Comparison of ENCODE assay signal across 13 cellular contexts in the genomic region with DNA sequence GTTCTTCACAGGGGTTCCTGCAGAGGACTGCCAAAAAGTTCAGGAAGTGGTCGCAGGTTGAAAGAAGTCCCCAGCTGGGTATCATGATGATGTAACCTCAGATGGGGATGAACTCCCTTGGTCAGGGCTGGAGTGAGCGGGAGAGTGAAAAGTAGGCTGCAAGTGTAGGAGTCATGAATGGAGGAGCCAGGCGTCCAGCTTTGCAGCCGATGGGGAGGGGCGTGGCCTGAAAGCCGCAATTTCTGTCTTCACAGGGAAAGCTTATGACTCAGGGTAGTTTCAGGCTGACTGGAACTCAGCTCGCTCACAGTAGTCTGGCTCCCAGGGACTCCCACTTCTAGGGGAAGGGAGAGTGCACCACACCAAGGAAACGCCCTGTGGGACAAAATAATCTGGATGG.
DNase-seq lines count a peak whose midpoint lies in the region; ATAC-seq, FAIRE-seq and TF ChIP-seq lines count a peak whose summit lies in the region.
"Had no signal": no experiment of that assay in that cellular context is flagged by ENCODE, and none has a peak within 500 bp of the region (broad histone marks: within the 10 kb centered on the region; RNA-seq: fewer than 3 reads in every experiment).

No MANE protein-coding gene starts in this region.

- TF ChIP-seq POLR2A in GM12891 (IDR thresholded peaks at IDR 0.05; ENCODE audit: low read depth, low read length): no peak

- FAIRE-seq in GM12891 (lab: Jason Lieb, UNC): no peak

- DNase-seq in AG20443 (ENCODE audit: low spot score) (peak; percentile 29), RPMI7951 (ENCODE audit: low read depth) (peak; percentile 77), fibroblast of peridontal ligament (ENCODE audit: extremely low read depth) (peak; percentile 8), NCI-H524 (lab: John Stamatoyannopoulos, UW) (no peak), GM12891 (ENCODE audit: insufficient read length, low spot score) (no peak), activated gamma-delta T cell treated with Interleukin-2 at 50 U/mL for 16 hours (no peak)
- DNase-seq: activated CD4-positive, alpha-beta T cell treated with anti-CD3 and anti-CD28 coated beads, Interleukin-2, amount 10 ng/mL, durations not matched to agents 7 days and 5 days; anterior cingulate cortex; effector CD8-positive, alpha-beta T cell; NCI-H1436 treated with DMSO at 0.1 percent for 48 hours; NCI-H82 had no signal

- ATAC-seq in GM18502 (IDR thresholded peaks at IDR 0.05; ENCODE audit: poor library complexity, unreplicated experiment) (peak; percentile 63), GM21526 (IDR thresholded peaks at IDR 0.05; ENCODE audit: low FRiP score, unreplicated experiment) (no peak)

TF ChIP-seq in GM12891, 5 proteins besides CTCF, POLR2A, EP300 and RAD21:
- TF ChIP-seq PAX5 (IDR thresholded peaks at IDR 0.05; ENCODE audit: insufficient read depth, low read length, severe bottlenecking) (no peak), POU2F2 (IDR thresholded peaks at IDR 0.05; ENCODE audit: low read depth, low read length) (no peak), TAF1 (IDR thresholded peaks at IDR 0.05; ENCODE audit: low read depth, low read length) (no peak), POLR2AphosphoS5 (IDR thresholded peaks at IDR 0.05; ENCODE audit: low read depth, low read length) (no peak), SPI1 (IDR thresholded peaks at IDR 0.05; ENCODE audit: low read depth, low read length) (no peak)

Comparison
In these comparisons a context has a peak if more than half of its experiments do, and no peak if none do; other contexts are left out.
1. DNase-seq: peak in AG20443 (single experiment), RPMI7951 (single experiment) and fibroblast of peridontal ligament (single experiment); none in NCI-H524 (0 of 2), GM12891 (single experiment) and activated gamma-delta T cell treated with Interleukin-2 at 50 U/mL for 16 hours (single experiment).